Comparison of ENCODE assay signal across 8 cellular contexts in genomic region chr6:30556964-30557682, GRCh38. TPM values are rescaled to one million over a fixed set of nuclear protein-coding genes. Genes with fewer than 3 reads are reported as not detected.
DNase-seq lines count a peak whose midpoint lies in the region; ATAC-seq and TF ChIP-seq lines count a peak whose summit lies in the region.

TSS of gene PRR3 (plus strand) at chr6:30557295. CDS start at chr6:30557345, 50 bp downstream.

- no peak for TF ChIP-seq EP300 in Ishikawa (IDR thresholded peaks at IDR 0.05; ENCODE audit: borderline replicate concordance)

- peak within 1 kb of the TSS; percentile 86 for H3K9ac ChIP-seq in PC-3 (ENCODE audit: low read length)

- H3K27me3 ChIP-seq in PC-3 (ENCODE audit: low read length) (no peaks in the 10 kb centered on the region), esophagus squamous epithelium (no peaks in the 10 kb centered on the region)

- BruUV-seq in PC-3 (replicated peaks; lab: Mats Ljungman, UMichigan), result TSS peak; percentile 63

- H3K4me3 Mint-ChIP-seq in activated T-cell treated with anti-CD3 and anti-CD28 coated beads, Interleukin-2, amount 50 U/mL, for 4 hours, result peak within 1 kb of the TSS; percentile 98
- H3K4me3 Mint-ChIP-seq in naive B cell, result peak within 1 kb of the TSS; percentile 98 to 100 (median 99)

- intact Hi-C loops in PC-3 (cut with micrococcal nuclease) (no loop called here), esophagus squamous epithelium (cut with DNase I) (no loop called here)

- ATAC-seq in GM21576 (IDR thresholded peaks at IDR 0.05; ENCODE audit: unreplicated experiment) (peak; percentile 51), PC-3 (peak; percentile 65), naive B cell (ENCODE audit: low read depth in 2 of 2) (peak; percentile 17 to 54)
- peak; percentile 64 to 65 for ATAC-seq in activated T-cell treated with anti-CD3 and anti-CD28 coated beads, Interleukin-2, amount 50 U/mL, for 4 hours

- H3K4me1 ChIP-seq in PC-3 (ENCODE audit: insufficient read depth, low read length) (peaks cover 20% of the 10 kb centered on the region), esophagus squamous epithelium (peaks cover 7 to 33% (median 20%) of the 10 kb centered on the region in 3 donors)

- H3K27ac Mint-ChIP-seq in naive B cell, result peak within 1 kb of the TSS; percentile 99 to 100 (median 100)

- H3K9me3 Mint-ChIP-seq in activated T-cell treated with anti-CD3 and anti-CD28 coated beads, Interleukin-2, amount 50 U/mL, for 4 hours, result no peaks in the 10 kb centered on the region
- H3K9me3 Mint-ChIP-seq in naive B cell, result no peaks in the 10 kb centered on the region

- H3K4me1 Mint-ChIP-seq in activated T-cell treated with anti-CD3 and anti-CD28 coated beads, Interleukin-2, amount 50 U/mL, for 4 hours (ENCODE audit: low read depth), result peaks cover 36% of the 10 kb centered on the region
- peaks cover 35 to 53% (median 49%) of the 10 kb centered on the region in 3 donors for H3K4me1 Mint-ChIP-seq in naive B cell

- H3K4me3 ChIP-seq in PC-3 (ENCODE audit: low read length) (peak within 1 kb of the TSS; percentile 77), esophagus squamous epithelium (peak within 1 kb of the TSS; percentile 54 to 100 (median 92))

- H3K9me3 ChIP-seq in PC-3 (ENCODE audit: low read length) (no peaks in the 10 kb centered on the region), esophagus squamous epithelium (no peaks in the 10 kb centered on the region)

- H3K27ac ChIP-seq in PC-3 (ENCODE audit: low read length), result peak within 1 kb of the TSS; percentile 77
- peak within 1 kb of the TSS; percentile 96 to 100 (median 99) for H3K27ac ChIP-seq in esophagus squamous epithelium

- TF ChIP-seq CTCF in PC-3 (conservative IDR thresholded peaks at IDR 0.05; ENCODE audit: low read depth, low read length), result no peak
- no peak for TF ChIP-seq CTCF in esophagus squamous epithelium (IDR thresholded peaks at IDR 0.05)

- no peak for TF ChIP-seq RAD21 in Ishikawa (IDR thresholded peaks at IDR 0.05; ENCODE audit: low read depth)

- H3K27me3 Mint-ChIP-seq in activated T-cell treated with anti-CD3 and anti-CD28 coated beads, Interleukin-2, amount 50 U/mL, for 4 hours (ENCODE audit: low read depth), result no peaks in the 10 kb centered on the region
- no peaks in the 10 kb centered on the region for H3K27me3 Mint-ChIP-seq in naive B cell

- peak; percentile 36 for DNase-seq in DMS53 treated with DMSO at 0.1 percent for 48 hours (lab: John Stamatoyannopoulos, UW; ENCODE audit: unreplicated experiment)
- DNase-seq in PC-3, result peak; percentile 92
- DNase-seq in activated T-cell treated with anti-CD3 and anti-CD28 coated beads, Interleukin-2, amount 50 U/mL, for 4 hours, result peak; percentile 65
- DNase-seq in esophagus squamous epithelium (lab: John Stamatoyannopoulos, UW), result peak; percentile 57
- peak; percentile 59 for DNase-seq in naive B cell
- peak; percentile 85 for DNase-seq in stimulated activated naive CD4-positive, alpha-beta T cell treated with Interleukin-2 at 50 U/mL for 16 hours (lab: John Stamatoyannopoulos, UW)

- POLR2A ChIA-PET in PC-3 (lab: Charles Lee; ENCODE audit: unreplicated experiment), result interaction anchor here (0.6 to 1.6 kb wide), 2 partner anchors 14 to 58 kb away, joined by 3 to 6 read pairs; partner anchors contain the start of gene ABCF1

- H4K20me1 ChIP-seq in PC-3 (ENCODE audit: low read length), result no peaks in the 10 kb centered on the region

- WGBS in esophagus squamous epithelium, 2 donors, result 0 to 1% methylated on average over 21 to 29 of the region's 40 CpGs

- peaks cover 12% of the 10 kb centered on the region; the same call in 1 of the 2 replicates for H3K36me3 ChIP-seq in PC-3 (ENCODE audit: low read depth, low read length)
- peaks cover 11 to 36% (median 14%) of the 10 kb centered on the region in 3 donors for H3K36me3 ChIP-seq in esophagus squamous epithelium

- peaks cover 32% of the 10 kb centered on the region for H3K36me3 Mint-ChIP-seq in activated T-cell treated with anti-CD3 and anti-CD28 coated beads, Interleukin-2, amount 50 U/mL, for 4 hours (ENCODE audit: insufficient read depth)
- H3K36me3 Mint-ChIP-seq in naive B cell, result peaks cover 7 to 23% of the 10 kb centered on the region in 2 donors

- CTCF ChIA-PET in PC-3 (lab: Charles Lee), result interaction anchor here (1.2 kb wide), 1 partner anchor 12 kb away, joined by 3 read pairs; no protein-coding TSS in a partner anchor

- H3K79me2 ChIP-seq in PC-3 (ENCODE audit: low read length), result peaks cover 41% of the 10 kb centered on the region

- TF ChIP-seq POLR2A in esophagus squamous epithelium (IDR thresholded peaks at IDR 0.05), result peak in 2 of 4 donors; percentile 37 to 45

- H2AFZ ChIP-seq in PC-3 (ENCODE audit: low read length), result peak within 1 kb of the TSS; percentile 99

- H3K4me2 ChIP-seq in PC-3 (ENCODE audit: low read length), result peak within 1 kb of the TSS; percentile 90

- H3F3A ChIP-seq in PC-3 (ENCODE audit: low read length, unreplicated experiment), result no peaks in the 10 kb centered on the region

- no peaks in the 10 kb centered on the region for H3K9me2 ChIP-seq in PC-3 (replicated peaks; ENCODE audit: low read length)

TF ChIP-seq in Ishikawa, 13 proteins besides CTCF, POLR2A, EP300 and RAD21:
- TF ChIP-seq EGR1 (IDR thresholded peaks at IDR 0.05) (no peak; the same call in 1 of the 2 replicates), TCF12 (IDR thresholded peaks at IDR 0.05; ENCODE audit: low read depth) (peak; percentile 50; the same call in 1 of the 2 replicates), ZBTB7A (IDR thresholded peaks at IDR 0.05; ENCODE audit: low read depth) (peak; percentile 96), CREB1 (IDR thresholded peaks at IDR 0.05; ENCODE audit: low read depth) (peak; percentile 88), CEBPB (IDR thresholded peaks at IDR 0.05) (no peak), NFIC (IDR thresholded peaks at IDR 0.05) (no peak), FOXM1 (IDR thresholded peaks at IDR 0.05; ENCODE audit: borderline replicate concordance, low read depth) (no peak), YY1 (IDR thresholded peaks at IDR 0.05; ENCODE audit: low read depth) (peak; percentile 83), USF1 (IDR thresholded peaks at IDR 0.05) (peak; percentile 4; the same call in 1 of the 2 replicates), TAF1 (IDR thresholded peaks at IDR 0.05; ENCODE audit: low read depth) (peak; percentile 78), TEAD4 (IDR thresholded peaks at IDR 0.05) (no peak; the same call in 1 of the 2 replicates)
- TF ChIP-seq, protein P1, sequence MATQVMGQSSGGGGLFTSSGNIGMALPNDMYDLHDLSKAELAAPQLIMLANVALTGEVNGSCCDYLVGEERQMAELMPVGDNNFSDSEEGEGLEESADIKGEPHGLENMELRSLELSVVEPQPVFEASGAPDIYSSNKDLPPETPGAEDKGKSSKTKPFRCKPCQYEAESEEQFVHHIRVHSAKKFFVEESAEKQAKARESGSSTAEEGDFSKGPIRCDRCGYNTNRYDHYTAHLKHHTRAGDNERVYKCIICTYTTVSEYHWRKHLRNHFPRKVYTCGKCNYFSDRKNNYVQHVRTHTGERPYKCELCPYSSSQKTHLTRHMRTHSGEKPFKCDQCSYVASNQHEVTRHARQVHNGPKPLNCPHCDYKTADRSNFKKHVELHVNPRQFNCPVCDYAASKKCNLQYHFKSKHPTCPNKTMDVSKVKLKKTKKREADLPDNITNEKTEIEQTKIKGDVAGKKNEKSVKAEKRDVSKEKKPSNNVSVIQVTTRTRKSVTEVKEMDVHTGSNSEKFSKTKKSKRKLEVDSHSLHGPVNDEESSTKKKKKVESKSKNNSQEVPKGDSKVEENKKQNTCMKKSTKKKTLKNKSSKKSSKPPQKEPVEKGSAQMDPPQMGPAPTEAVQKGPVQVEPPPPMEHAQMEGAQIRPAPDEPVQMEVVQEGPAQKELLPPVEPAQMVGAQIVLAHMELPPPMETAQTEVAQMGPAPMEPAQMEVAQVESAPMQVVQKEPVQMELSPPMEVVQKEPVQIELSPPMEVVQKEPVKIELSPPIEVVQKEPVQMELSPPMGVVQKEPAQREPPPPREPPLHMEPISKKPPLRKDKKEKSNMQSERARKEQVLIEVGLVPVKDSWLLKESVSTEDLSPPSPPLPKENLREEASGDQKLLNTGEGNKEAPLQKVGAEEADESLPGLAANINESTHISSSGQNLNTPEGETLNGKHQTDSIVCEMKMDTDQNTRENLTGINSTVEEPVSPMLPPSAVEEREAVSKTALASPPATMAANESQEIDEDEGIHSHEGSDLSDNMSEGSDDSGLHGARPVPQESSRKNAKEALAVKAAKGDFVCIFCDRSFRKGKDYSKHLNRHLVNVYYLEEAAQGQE (IDR thresholded peaks at IDR 0.05; ENCODE audit: low read depth), result no peak
- TF ChIP-seq, protein P2, sequence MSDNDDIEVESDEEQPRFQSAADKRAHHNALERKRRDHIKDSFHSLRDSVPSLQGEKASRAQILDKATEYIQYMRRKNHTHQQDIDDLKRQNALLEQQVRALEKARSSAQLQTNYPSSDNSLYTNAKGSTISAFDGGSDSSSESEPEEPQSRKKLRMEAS (IDR thresholded peaks at IDR 0.05), result peak; percentile 97

RNA-seq across cellular contexts. Expression of gene PRR3, which starts in this region (rescaled TPM):
- total RNA-seq in PC-3 (2014; rRNA removed), result 4.8 and 6.1 TPM in 2 replicates
- 10 to 100 TPM; 41.3 to 49.3 (median 43.8) TPM for total RNA-seq in activated T-cell treated with anti-CD3 and anti-CD28 coated beads, Interleukin-2, amount 50 U/mL, for 4 hours
- total RNA-seq in esophagus squamous epithelium, result 10 to 100 TPM in 1 of 4 donors, 1 to 10 TPM in 3; 3.2 to 11.6 (median 5.8) TPM
- polyA plus RNA-seq in naive B cell (ENCODE audit: low read depth in 6 of 6), result 10 to 100 TPM in 4 of 6 donors, 1 to 10 TPM in 2; 8.1 to 14.2 (median 11.2) TPM

Comparison
In these comparisons a context has a peak if more than half of its experiments do, and no peak if none do; other contexts are left out.
1. Peak in every context shown above with its lines: DNase-seq, ATAC-seq, H3K4me3 ChIP-seq and H3K27ac ChIP-seq.
2. DNase-seq: peak in every context shown above with its lines; median percentile 92 in PC-3; 85 in stimulated activated naive CD4-positive, alpha-beta T cell treated with Interleukin-2 at 50 U/mL for 16 hours; 65 in activated T-cell treated with anti-CD3 and anti-CD28 coated beads, Interleukin-2, amount 50 U/mL, for 4 hours; 59 in naive B cell; 57 in esophagus squamous epithelium; 36 in DMS53 treated with DMSO at 0.1 percent for 48 hours.